ENCODE assay signal across 8 cellular contexts in genomic region chr2:226797289-226797988, GRCh38. TPM values are rescaled to one million over a fixed set of nuclear protein-coding genes. Genes with fewer than 3 reads are reported as not detected.
DNase-seq lines count a peak whose midpoint lies in the region; ATAC-seq and TF ChIP-seq lines count a peak whose summit lies in the region.

No MANE protein-coding gene starts in this region.

- H3K4me3 Mint-ChIP-seq in naive thymus-derived CD4-positive, alpha-beta T cell = peak overlapping the region in 8 of 10 donors; percentile 51 to 92 (median 90)

- H3K79me1 ChIP-seq in IMR-90 (ENCODE audit: low read depth in 1 of 2, low read length in 2 of 2) = peaks cover 4 to 11% of the 10 kb centered on the region in 2 experiments

- no peak for TF ChIP-seq RAD21 in IMR-90 (IDR thresholded peaks at IDR 0.05; ENCODE audit: low read length)

- H3K4me3 ChIP-seq in AG04450 (ENCODE audit: low read depth, low read length) (peak overlapping the region; percentile 91), IMR-90 (ENCODE audit: insufficient read depth, low read depth, low read length) (peak overlapping the region; percentile 78), epithelial cell of esophagus (ENCODE audit: low read length) (peak overlapping the region; percentile 79)
- no peak overlapping the region for H3K4me3 ChIP-seq in naive thymus-derived CD4-positive, alpha-beta T cell (ENCODE audit: low read length)

- H3K27me3 Mint-ChIP-seq in naive thymus-derived CD4-positive, alpha-beta T cell = peaks cover 0 to 5% (median under 1%) of the 10 kb centered on the region in 5 donors

- no peak for TF ChIP-seq CTCF in AG04450 (IDR thresholded peaks at IDR 0.05; ENCODE audit: low read depth, low read length)
- TF ChIP-seq CTCF in IMR-90 (conservative IDR thresholded peaks at IDR 0.05; ENCODE audit: low read depth, low read length) = no peak
- no peak for TF ChIP-seq CTCF in epithelial cell of esophagus (IDR thresholded peaks at IDR 0.05; ENCODE audit: insufficient read depth, low read depth, low read length, missing control alignments)

- peak overlapping the region; percentile 72; the same call in 2 of the 3 replicates for H2BK15ac ChIP-seq in IMR-90 (ENCODE audit: low read depth, low read length)

- H4K20me1 ChIP-seq in IMR-90 (ENCODE audit: insufficient read depth, low read length) = peaks cover 17% of the 10 kb centered on the region

- WGBS in IMR-90 (ENCODE audit: extremely low coverage in 2 of 2, insufficient read length in 1 of 2), 2 experiments = 2% methylated on average over 11 of the region's 50 CpGs; no CpG with 5 or more reads in 1 of the 2 experiments

- peaks cover 2% of the 10 kb centered on the region; the same call in 1 of the 2 replicates for H3K4me1 ChIP-seq in IMR-90 (ENCODE audit: control insufficient read depth, insufficient read depth, low read length)
- peaks cover 9 to 13% of the 10 kb centered on the region in 2 donors for H3K4me1 ChIP-seq in naive thymus-derived CD4-positive, alpha-beta T cell (ENCODE audit: control insufficient read depth in 2 of 2, insufficient read depth in 2 of 2, low read length in 2 of 2)

- peak overlapping the region; percentile 91 for H3K56ac ChIP-seq in IMR-90 (ENCODE audit: extremely low read depth, insufficient read depth, low read length)

- H2BK5ac ChIP-seq in IMR-90 (ENCODE audit: low read depth, low read length, poor library complexity, severe bottlenecking) = peak overlapping the region; percentile 99

- peak overlapping the region; percentile 82 for H2AFZ ChIP-seq in IMR-90 (replicated peaks; ENCODE audit: low read length, poor library complexity)

- intact Hi-C loops in IMR-90 (cut with micrococcal nuclease) = loop anchor here (1.0 to 10.0 kb wide), 6 partner anchors 71 to 1127 kb away; no protein-coding TSS in a partner anchor
- intact Hi-C loops in naive thymus-derived CD4-positive, alpha-beta T cell (cut with micrococcal nuclease) = no loop called here

- H3K27ac ChIP-seq in AG04450 (ENCODE audit: low read depth, low read length) (peak overlapping the region; percentile 89), IMR-90 (ENCODE audit: insufficient read depth, low read length) (peak overlapping the region; percentile 97)
- H3K27ac ChIP-seq in naive thymus-derived CD4-positive, alpha-beta T cell (ENCODE audit: low read depth, low read length) = no peak overlapping the region

- H3K9ac ChIP-seq in IMR-90 (ENCODE audit: low read depth, low read length) = peak overlapping the region; percentile 92

- H4K5ac ChIP-seq in IMR-90 (ENCODE audit: low read depth, low read length) = peak overlapping the region; percentile 75

- H3K18ac ChIP-seq in IMR-90 (ENCODE audit: low read depth, low read length) = peak overlapping the region; percentile 80

- H3K9me1 ChIP-seq in IMR-90 (ENCODE audit: insufficient read depth, low read length) = no peaks in the 10 kb centered on the region

- peak overlapping the region; percentile 82 to 94 for H4K8ac ChIP-seq in IMR-90 (ENCODE audit: low read depth in 2 of 2, low read length in 2 of 2)

- no peaks in the 10 kb centered on the region for H3K9me3 Mint-ChIP-seq in naive thymus-derived CD4-positive, alpha-beta T cell

- H2BK20ac ChIP-seq in IMR-90 (ENCODE audit: low read depth, low read length) = peak overlapping the region; percentile 82

- peak overlapping the region; percentile 28 for H2AK5ac ChIP-seq in IMR-90 (ENCODE audit: low read depth, low read length)

- H4K91ac ChIP-seq in IMR-90 (ENCODE audit: insufficient read depth, low read depth, low read length) = peak overlapping the region; percentile 91

- H3K36me3 Mint-ChIP-seq in naive thymus-derived CD4-positive, alpha-beta T cell = peaks cover 0 to 4% (median 0%) of the 10 kb centered on the region in 5 donors

- POLR2A ChIA-PET in AG04450 (lab: Yijun Ruan, JAX) = interaction anchor here (1.1 to 2.2 kb wide), 5 partner anchors 30 to 679 kb away, joined by 3 to 9 read pairs (median 4); no protein-coding TSS in a partner anchor
- POLR2A ChIA-PET in IMR-90 (lab: Charles Lee; ENCODE audit: unreplicated experiment) = interaction anchor here (0.9 to 1.4 kb wide), 3 partner anchors 42 to 370 kb away, joined by 3 to 4 read pairs (median 3); no protein-coding TSS in a partner anchor
- POLR2A ChIA-PET in naive thymus-derived CD4-positive, alpha-beta T cell (lab: Charles Lee) = interaction anchor here (1.2 to 3.5 kb wide), 2 partner anchors 9 to 38 kb away, joined by 3 to 17 read pairs; partner anchors contain the start of gene RHBDD1

- peaks cover 45% of the 10 kb centered on the region for H3K36me3 ChIP-seq in IMR-90 (ENCODE audit: control insufficient read depth, insufficient read depth, low read length)
- H3K36me3 ChIP-seq in naive thymus-derived CD4-positive, alpha-beta T cell (ENCODE audit: control insufficient read depth in 2 of 3, insufficient read depth in 3 of 3, low read length in 3 of 3) = peaks cover 0 to 10% (median 0%) of the 10 kb centered on the region in 3 experiments

- in situ Hi-C loops in IMR-90 (cut with MboI; ENCODE audit: low sequenced_read_pairs) = loop anchor here (5.0 to 25.0 kb wide), 6 partner anchors 143 to 1685 kb away; no protein-coding TSS in a partner anchor

- H3K27ac Mint-ChIP-seq in naive thymus-derived CD4-positive, alpha-beta T cell = peak overlapping the region in 1 of 9 donors; percentile 28

- dilution Hi-C loops in IMR-90 (cut with HindIII; ENCODE audit: low sequenced_read_pairs, unreplicated experiment) = no loop called here

- peak overlapping the region; percentile 99 for H3K14ac ChIP-seq in IMR-90 (replicated peaks; ENCODE audit: low read depth, low read length)

- BruUV-seq in IMR-90 (replicated peaks; lab: Mats Ljungman, UMichigan) = no TSS peak

- peaks cover 12 to 54% (median 40%) of the 10 kb centered on the region in 7 donors for H3K4me1 Mint-ChIP-seq in naive thymus-derived CD4-positive, alpha-beta T cell

- H3K23ac ChIP-seq in IMR-90 (ENCODE audit: low read depth, low read length) = peak overlapping the region; percentile 97

- H3K27me3 ChIP-seq in AG04450 (ENCODE audit: control insufficient read depth, insufficient read depth, low read length) (no peaks in the 10 kb centered on the region), IMR-90 (ENCODE audit: control insufficient read depth, insufficient read depth, low read length) (no peaks in the 10 kb centered on the region)
- H3K27me3 ChIP-seq in naive thymus-derived CD4-positive, alpha-beta T cell (ENCODE audit: control insufficient read depth in 2 of 2, insufficient read depth in 2 of 2, low read length in 2 of 2) = no peaks in the 10 kb centered on the region

- peaks cover 14% of the 10 kb centered on the region; the same call in 1 of the 2 replicates for H3K9me3 ChIP-seq in AG04450 (ENCODE audit: control insufficient read depth, insufficient read depth, low read length)
- no peaks in the 10 kb centered on the region for H3K9me3 ChIP-seq in IMR-90 (ENCODE audit: control insufficient read depth, insufficient read depth, low read length)
- H3K9me3 ChIP-seq in naive thymus-derived CD4-positive, alpha-beta T cell (ENCODE audit: control insufficient read depth in 2 of 3, low read length in 3 of 3) = no peaks in the 10 kb centered on the region

- DNase-seq in AG04450 (ENCODE audit: low read depth, low spot score) = no peak
- DNase-seq in IMR-90 = peak; percentile 75
- DNase-seq in epithelial cell of esophagus (ENCODE audit: low read depth) = no peak
- peak in 1 of 9 donors; percentile 14 for DNase-seq in naive thymus-derived CD4-positive, alpha-beta T cell
- DNase-seq in DMS 273 (lab: John Stamatoyannopoulos, UW; ENCODE audit: unreplicated experiment) = no peak
- DNase-seq in NCI-H2029 (lab: John Stamatoyannopoulos, UW) = no peak
- DNase-seq in NK-92 (lab: John Stamatoyannopoulos, UW; ENCODE audit: unreplicated experiment) = no peak
- DNase-seq in cortex of kidney (lab: John Stamatoyannopoulos, UW) = no peak

- peak overlapping the region; percentile 86 for H2BK120ac ChIP-seq in IMR-90 (ENCODE audit: low read depth, low read length)

- CTCF ChIA-PET in AG04450 (lab: Charles Lee) = interaction anchor here (0.5 to 4.5 kb wide), 7 partner anchors 9 to 1128 kb away, joined by 3 to 24 read pairs (median 4); no protein-coding TSS in a partner anchor
- CTCF ChIA-PET in IMR-90 (lab: Yijun Ruan, JAX) = interaction anchor here (0.6 to 1.1 kb wide), 4 partner anchors 42 to 1128 kb away, joined by 3 read pairs; no protein-coding TSS in a partner anchor
- CTCF ChIA-PET in naive thymus-derived CD4-positive, alpha-beta T cell (lab: Charles Lee) = interaction anchor here (1.8 kb wide), 1 partner anchor 38 kb away, joined by 5 read pairs; the partner anchor contains the start of gene RHBDD1

- H2AK9ac ChIP-seq in IMR-90 (replicated peaks; ENCODE audit: low read depth, low read length, poor library complexity) = peak overlapping the region; percentile 98

- TF ChIP-seq POLR2A in IMR-90 (IDR thresholded peaks at IDR 0.05; ENCODE audit: low read depth, low read length) = 0 out of 2 replicates have a peak, but pooled peaks have one; percentile 30

- H3K4me2 ChIP-seq in IMR-90 (ENCODE audit: low read depth, low read length) = peak overlapping the region; percentile 85

- peak overlapping the region; percentile 89 for H3K4ac ChIP-seq in IMR-90 (ENCODE audit: low read depth, low read length)

- peak; percentile 22 for ATAC-seq in IMR-90 (ENCODE audit: low read depth)
- no peak for ATAC-seq in naive thymus-derived CD4-positive, alpha-beta T cell

TF ChIP-seq in IMR-90, 13 proteins besides CTCF, POLR2A, EP300 and RAD21 (continues in another document):
- TF ChIP-seq MAZ (IDR thresholded peaks at IDR 0.05; ENCODE audit: borderline replicate concordance, low read depth, low read length) (0 out of 2 replicates have a peak, but pooled peaks have one; percentile 5), BHLHE40 (IDR thresholded peaks at IDR 0.05; ENCODE audit: low read depth, low read length) (peak; percentile 48; the same call in 1 of the 2 replicates)

RNA-seq across cellular contexts. Expression of gene IRS1, which starts 2.2 kb away (rescaled TPM):
- polyA plus RNA-seq in AG04450 (2011; rRNA removed) = 32.9 and 36.6 TPM in 2 replicates
- polyA minus RNA-seq in AG04450 (2011; rRNA and poly(A)+ RNA removed) = 68.0 and 68.9 TPM in 2 replicates
- 21.1 and 29.4 TPM in 2 replicates for total RNA-seq in IMR-90 (2012; rRNA removed)
- 37.1 and 44.5 TPM in 2 replicates for polyA plus RNA-seq in IMR-90 (2012; rRNA removed)
- polyA plus RNA-seq in IMR-90 (2012; cell fraction: cytosol; rRNA removed) = 15.4 and 40.6 TPM in 2 replicates
- 20.3 and 39.6 TPM in 2 replicates for polyA plus RNA-seq in IMR-90 (2012; cell fraction: nucleus; rRNA removed; ENCODE audit: low replicate concordance)
- total RNA-seq in naive thymus-derived CD4-positive, alpha-beta T cell = 1 to 10 TPM; 1.3 to 7.1 (median 4.4) TPM
- under 1 TPM; 0.40 to 0.65 TPM for polyA plus RNA-seq in naive thymus-derived CD4-positive, alpha-beta T cell

RNA-seq across cellular contexts. Expression of gene RHBDD1, which starts 38.4 kb away (rescaled TPM):
- polyA plus RNA-seq in AG04450 (2011; rRNA removed) = 39.4 and 48.7 TPM in 2 replicates
- polyA minus RNA-seq in AG04450 (2011; rRNA and poly(A)+ RNA removed) = 49.6 and 75.9 TPM in 2 replicates
- 11.9 and 14.0 TPM in 2 replicates for total RNA-seq in IMR-90 (2012; rRNA removed)
- 9.3 and 9.7 TPM in 2 replicates for polyA plus RNA-seq in IMR-90 (2012; rRNA removed)
- polyA plus RNA-seq in IMR-90 (2012; cell fraction: cytosol; rRNA removed) = 4.0 and 4.1 TPM in 2 replicates
- 3.8 and 8.8 TPM in 2 replicates for polyA plus RNA-seq in IMR-90 (2012; cell fraction: nucleus; rRNA removed; ENCODE audit: low replicate concordance)
- 10 to 100 TPM; 42.9 to 70.8 (median 62.1) TPM for total RNA-seq in naive thymus-derived CD4-positive, alpha-beta T cell
- polyA plus RNA-seq in naive thymus-derived CD4-positive, alpha-beta T cell = 10 to 100 TPM; 21.2 to 21.5 TPM

Comparison
In these comparisons a context has a peak if more than half of its experiments do, and no peak if none do; other contexts are left out.
1. RNA of gene IRS1, which starts 2.2 kb away (polyA plus RNA-seq): 15.4 to 44.5 TPM in IMR-90 and 32.9 to 36.6 TPM in AG04450; 0.40 to 0.65 TPM in naive thymus-derived CD4-positive, alpha-beta T cell; every median in the first group is over 4 times any median in the second.